ENCODE assay signal across 1 cellular context in the genomic region with DNA sequence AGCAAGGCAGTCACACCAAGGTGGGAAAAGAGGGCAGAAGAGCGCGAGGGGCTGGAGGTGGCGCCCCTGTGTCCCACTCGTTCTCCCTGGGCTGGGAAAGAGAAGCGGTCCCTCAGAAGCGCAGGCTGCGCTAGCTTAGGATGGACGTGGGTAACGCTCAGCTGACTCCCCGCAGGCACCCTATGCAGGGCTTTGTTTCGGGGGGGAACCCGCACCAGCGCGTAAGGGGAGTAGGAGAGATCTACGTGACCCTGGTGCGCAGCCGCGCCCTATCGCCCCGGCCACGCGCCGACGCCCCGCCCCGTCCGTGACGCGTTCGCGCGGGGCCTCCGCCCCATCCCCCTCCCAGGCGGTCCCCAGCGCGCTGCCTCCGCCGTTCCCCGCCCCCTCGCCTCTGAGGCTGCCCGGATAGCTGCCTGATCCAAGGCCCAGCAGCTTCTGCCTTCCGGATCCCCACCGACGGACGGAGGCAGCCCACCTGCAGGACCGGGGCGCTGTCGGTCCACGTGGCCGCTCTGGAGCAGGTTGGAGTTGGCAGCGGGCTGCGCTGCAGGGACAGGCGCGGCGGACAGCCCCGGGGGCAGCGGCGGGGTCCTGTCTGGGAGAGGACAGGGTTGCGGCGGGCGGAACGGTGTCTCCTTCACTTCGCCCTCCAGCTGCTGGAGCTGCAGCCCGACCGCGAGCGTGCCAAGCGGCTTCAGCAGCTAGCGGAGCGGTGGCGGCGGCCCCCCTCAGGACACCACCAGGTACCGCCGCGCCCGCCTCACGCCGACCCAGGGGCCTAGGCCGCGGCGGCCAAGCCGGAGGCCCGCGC.
TF ChIP-seq lines count a peak whose summit lies in the region.

A gene with protein sequence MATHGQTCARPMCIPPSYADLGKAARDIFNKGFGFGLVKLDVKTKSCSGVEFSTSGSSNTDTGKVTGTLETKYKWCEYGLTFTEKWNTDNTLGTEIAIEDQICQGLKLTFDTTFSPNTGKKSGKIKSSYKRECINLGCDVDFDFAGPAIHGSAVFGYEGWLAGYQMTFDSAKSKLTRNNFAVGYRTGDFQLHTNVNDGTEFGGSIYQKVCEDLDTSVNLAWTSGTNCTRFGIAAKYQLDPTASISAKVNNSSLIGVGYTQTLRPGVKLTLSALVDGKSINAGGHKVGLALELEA (plus strand): TSS at position 604 of the 814 bp plus-strand sequence. CDS start 363 bp downstream, outside the sequence.

TF ChIP-seq in HepG2, 621 proteins besides CTCF, POLR2A, EP300 and RAD21 (continued from another document and continues in another):
- TF ChIP-seq, protein P1, sequence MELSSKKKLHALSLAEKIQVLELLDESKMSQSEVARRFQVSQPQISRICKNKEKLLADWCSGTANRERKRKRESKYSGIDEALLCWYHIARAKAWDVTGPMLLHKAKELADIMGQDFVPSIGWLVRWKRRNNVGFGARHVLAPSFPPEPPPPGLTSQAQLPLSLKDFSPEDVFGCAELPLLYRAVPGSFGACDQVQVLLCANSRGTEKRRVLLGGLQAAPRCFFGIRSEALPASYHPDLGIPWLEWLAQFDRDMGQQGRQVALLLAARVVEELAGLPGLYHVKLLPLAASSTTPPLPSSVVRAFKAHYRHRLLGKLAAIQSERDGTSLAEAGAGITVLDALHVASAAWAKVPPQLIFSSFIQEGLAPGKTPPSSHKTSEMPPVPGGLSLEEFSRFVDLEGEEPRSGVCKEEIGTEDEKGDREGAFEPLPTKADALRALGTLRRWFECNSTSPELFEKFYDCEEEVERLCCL (CRISPR knock-in tag; IDR thresholded peaks at IDR 0.05; ENCODE audit: borderline replicate concordance), result no peak
- TF ChIP-seq, protein P2, sequence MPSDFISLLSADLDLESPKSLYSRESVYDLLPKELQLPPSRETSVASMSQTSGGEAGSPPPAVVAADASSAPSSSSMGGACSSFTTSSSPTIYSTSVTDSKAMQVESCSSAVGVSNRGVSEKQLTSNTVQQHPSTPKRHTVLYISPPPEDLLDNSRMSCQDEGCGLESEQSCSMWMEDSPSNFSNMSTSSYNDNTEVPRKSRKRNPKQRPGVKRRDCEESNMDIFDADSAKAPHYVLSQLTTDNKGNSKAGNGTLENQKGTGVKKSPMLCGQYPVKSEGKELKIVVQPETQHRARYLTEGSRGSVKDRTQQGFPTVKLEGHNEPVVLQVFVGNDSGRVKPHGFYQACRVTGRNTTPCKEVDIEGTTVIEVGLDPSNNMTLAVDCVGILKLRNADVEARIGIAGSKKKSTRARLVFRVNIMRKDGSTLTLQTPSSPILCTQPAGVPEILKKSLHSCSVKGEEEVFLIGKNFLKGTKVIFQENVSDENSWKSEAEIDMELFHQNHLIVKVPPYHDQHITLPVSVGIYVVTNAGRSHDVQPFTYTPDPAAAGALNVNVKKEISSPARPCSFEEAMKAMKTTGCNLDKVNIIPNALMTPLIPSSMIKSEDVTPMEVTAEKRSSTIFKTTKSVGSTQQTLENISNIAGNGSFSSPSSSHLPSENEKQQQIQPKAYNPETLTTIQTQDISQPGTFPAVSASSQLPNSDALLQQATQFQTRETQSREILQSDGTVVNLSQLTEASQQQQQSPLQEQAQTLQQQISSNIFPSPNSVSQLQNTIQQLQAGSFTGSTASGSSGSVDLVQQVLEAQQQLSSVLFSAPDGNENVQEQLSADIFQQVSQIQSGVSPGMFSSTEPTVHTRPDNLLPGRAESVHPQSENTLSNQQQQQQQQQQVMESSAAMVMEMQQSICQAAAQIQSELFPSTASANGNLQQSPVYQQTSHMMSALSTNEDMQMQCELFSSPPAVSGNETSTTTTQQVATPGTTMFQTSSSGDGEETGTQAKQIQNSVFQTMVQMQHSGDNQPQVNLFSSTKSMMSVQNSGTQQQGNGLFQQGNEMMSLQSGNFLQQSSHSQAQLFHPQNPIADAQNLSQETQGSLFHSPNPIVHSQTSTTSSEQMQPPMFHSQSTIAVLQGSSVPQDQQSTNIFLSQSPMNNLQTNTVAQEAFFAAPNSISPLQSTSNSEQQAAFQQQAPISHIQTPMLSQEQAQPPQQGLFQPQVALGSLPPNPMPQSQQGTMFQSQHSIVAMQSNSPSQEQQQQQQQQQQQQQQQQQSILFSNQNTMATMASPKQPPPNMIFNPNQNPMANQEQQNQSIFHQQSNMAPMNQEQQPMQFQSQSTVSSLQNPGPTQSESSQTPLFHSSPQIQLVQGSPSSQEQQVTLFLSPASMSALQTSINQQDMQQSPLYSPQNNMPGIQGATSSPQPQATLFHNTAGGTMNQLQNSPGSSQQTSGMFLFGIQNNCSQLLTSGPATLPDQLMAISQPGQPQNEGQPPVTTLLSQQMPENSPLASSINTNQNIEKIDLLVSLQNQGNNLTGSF (CRISPR knock-in tag; IDR thresholded peaks at IDR 0.05), result peak; percentile 39; the same call in 1 of the 2 replicates
- TF ChIP-seq, protein P3, sequence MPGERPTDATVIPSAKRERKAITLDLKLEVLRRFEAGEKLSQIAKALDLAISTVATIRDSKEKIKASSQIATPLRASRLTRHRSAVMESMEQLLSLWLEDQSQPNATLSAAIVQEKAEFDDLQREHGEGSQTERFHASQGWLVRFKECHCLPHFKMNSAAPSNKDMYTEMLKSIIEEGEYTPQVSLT (CRISPR knock-in tag; IDR thresholded peaks at IDR 0.05; ENCODE audit: borderline replicate concordance, low read depth), result no peak
- TF ChIP-seq, protein P4, sequence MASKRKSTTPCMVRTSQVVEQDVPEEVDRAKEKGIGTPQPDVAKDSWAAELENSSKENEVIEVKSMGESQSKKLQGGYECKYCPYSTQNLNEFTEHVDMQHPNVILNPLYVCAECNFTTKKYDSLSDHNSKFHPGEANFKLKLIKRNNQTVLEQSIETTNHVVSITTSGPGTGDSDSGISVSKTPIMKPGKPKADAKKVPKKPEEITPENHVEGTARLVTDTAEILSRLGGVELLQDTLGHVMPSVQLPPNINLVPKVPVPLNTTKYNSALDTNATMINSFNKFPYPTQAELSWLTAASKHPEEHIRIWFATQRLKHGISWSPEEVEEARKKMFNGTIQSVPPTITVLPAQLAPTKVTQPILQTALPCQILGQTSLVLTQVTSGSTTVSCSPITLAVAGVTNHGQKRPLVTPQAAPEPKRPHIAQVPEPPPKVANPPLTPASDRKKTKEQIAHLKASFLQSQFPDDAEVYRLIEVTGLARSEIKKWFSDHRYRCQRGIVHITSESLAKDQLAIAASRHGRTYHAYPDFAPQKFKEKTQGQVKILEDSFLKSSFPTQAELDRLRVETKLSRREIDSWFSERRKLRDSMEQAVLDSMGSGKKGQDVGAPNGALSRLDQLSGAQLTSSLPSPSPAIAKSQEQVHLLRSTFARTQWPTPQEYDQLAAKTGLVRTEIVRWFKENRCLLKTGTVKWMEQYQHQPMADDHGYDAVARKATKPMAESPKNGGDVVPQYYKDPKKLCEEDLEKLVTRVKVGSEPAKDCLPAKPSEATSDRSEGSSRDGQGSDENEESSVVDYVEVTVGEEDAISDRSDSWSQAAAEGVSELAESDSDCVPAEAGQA (IDR thresholded peaks at IDR 0.05; ENCODE audit: low read depth), result no peak
- TF ChIP-seq, protein P4 (CRISPR knock-in tag; IDR thresholded peaks at IDR 0.05; ENCODE audit: borderline replicate concordance), result no peak
- TF ChIP-seq CSRNP1 (CRISPR knock-in tag; IDR thresholded peaks at IDR 0.05), result peak; percentile 87; the same call in 1 of the 2 replicates
- TF ChIP-seq ZNF101 (CRISPR knock-in tag; IDR thresholded peaks at IDR 0.05; ENCODE audit: borderline replicate concordance, low read depth), result no peak; the same call in 1 of the 2 replicates
- TF ChIP-seq ZNF383 (CRISPR knock-in tag; IDR thresholded peaks at IDR 0.05; ENCODE audit: borderline replicate concordance), result peak; percentile 88; the same call in 1 of the 2 replicates
- peak; percentile 74; the same call in 1 of the 2 replicates for TF ChIP-seq ZNF414 (CRISPR knock-in tag; IDR thresholded peaks at IDR 0.05)
- no peak for TF ChIP-seq ARNT (IDR thresholded peaks at IDR 0.05)
- TF ChIP-seq SMARCC2 (IDR thresholded peaks at IDR 0.05), result no peak
- TF ChIP-seq ZNF83 (CRISPR knock-in tag; IDR thresholded peaks at IDR 0.05; ENCODE audit: borderline replicate concordance), result peak; percentile 31; the same call in 1 of the 2 replicates
- no peak; the same call in 1 of the 2 replicates for TF ChIP-seq ARNTL (CRISPR knock-in tag; IDR thresholded peaks at IDR 0.05)
- peak; percentile 91; the same call in 1 of the 2 replicates for TF ChIP-seq HDAC6 (IDR thresholded peaks at IDR 0.05; ENCODE audit: low read depth, low read length)
- peak; percentile 72 for TF ChIP-seq DR1 (CRISPR knock-in tag; IDR thresholded peaks at IDR 0.05)
- TF ChIP-seq REXO4 (CRISPR knock-in tag; IDR thresholded peaks at IDR 0.05; ENCODE audit: borderline replicate concordance), result no peak
- no peak for TF ChIP-seq ZNF740 (CRISPR knock-in tag; IDR thresholded peaks at IDR 0.05)
- TF ChIP-seq, protein P5, sequence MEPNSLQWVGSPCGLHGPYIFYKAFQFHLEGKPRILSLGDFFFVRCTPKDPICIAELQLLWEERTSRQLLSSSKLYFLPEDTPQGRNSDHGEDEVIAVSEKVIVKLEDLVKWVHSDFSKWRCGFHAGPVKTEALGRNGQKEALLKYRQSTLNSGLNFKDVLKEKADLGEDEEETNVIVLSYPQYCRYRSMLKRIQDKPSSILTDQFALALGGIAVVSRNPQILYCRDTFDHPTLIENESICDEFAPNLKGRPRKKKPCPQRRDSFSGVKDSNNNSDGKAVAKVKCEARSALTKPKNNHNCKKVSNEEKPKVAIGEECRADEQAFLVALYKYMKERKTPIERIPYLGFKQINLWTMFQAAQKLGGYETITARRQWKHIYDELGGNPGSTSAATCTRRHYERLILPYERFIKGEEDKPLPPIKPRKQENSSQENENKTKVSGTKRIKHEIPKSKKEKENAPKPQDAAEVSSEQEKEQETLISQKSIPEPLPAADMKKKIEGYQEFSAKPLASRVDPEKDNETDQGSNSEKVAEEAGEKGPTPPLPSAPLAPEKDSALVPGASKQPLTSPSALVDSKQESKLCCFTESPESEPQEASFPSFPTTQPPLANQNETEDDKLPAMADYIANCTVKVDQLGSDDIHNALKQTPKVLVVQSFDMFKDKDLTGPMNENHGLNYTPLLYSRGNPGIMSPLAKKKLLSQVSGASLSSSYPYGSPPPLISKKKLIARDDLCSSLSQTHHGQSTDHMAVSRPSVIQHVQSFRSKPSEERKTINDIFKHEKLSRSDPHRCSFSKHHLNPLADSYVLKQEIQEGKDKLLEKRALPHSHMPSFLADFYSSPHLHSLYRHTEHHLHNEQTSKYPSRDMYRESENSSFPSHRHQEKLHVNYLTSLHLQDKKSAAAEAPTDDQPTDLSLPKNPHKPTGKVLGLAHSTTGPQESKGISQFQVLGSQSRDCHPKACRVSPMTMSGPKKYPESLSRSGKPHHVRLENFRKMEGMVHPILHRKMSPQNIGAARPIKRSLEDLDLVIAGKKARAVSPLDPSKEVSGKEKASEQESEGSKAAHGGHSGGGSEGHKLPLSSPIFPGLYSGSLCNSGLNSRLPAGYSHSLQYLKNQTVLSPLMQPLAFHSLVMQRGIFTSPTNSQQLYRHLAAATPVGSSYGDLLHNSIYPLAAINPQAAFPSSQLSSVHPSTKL (CRISPR knock-in tag; IDR thresholded peaks at IDR 0.05), result peak; percentile 42
- TF ChIP-seq ZFAT (CRISPR knock-in tag; conservative IDR thresholded peaks at IDR 0.05), result no peak; the same call in 1 of the 2 replicates
- TF ChIP-seq HMG20B (CRISPR knock-in tag; conservative IDR thresholded peaks at IDR 0.05), result no peak
- TF ChIP-seq FOXP1 (IDR thresholded peaks at IDR 0.05), result no peak
- no peak for TF ChIP-seq FOXP1 (CRISPR knock-in tag; IDR thresholded peaks at IDR 0.05)
